In genomic region chr10:72245949-72246525, GRCh38 we compare ENCODE assay signal across 10 cellular contexts. TPM values are rescaled to one million over a fixed set of nuclear protein-coding genes. Genes with fewer than 3 reads are reported as not detected.
DNase-seq lines count a peak whose midpoint lies in the region; ATAC-seq and TF ChIP-seq lines count a peak whose summit lies in the region.
"Had no signal": no experiment of that assay in that cellular context is flagged by ENCODE, and none has a peak within 500 bp of the region (broad histone marks: within the 10 kb centered on the region; RNA-seq: fewer than 3 reads in every experiment).

No MANE protein-coding gene starts in this region.

- ATAC-seq in aorta (ENCODE audit: low FRiP score) = no peak

- H3K36me3 ChIP-seq in osteoblast (ENCODE audit: insufficient read depth, low read length) = no peaks in the 10 kb centered on the region
- H3K36me3 ChIP-seq in aorta (ENCODE audit: control insufficient read depth in 1 of 2, insufficient read depth in 2 of 2, low read length in 1 of 2) = no peaks in the 10 kb centered on the region

- H3K9me3 ChIP-seq in osteoblast (ENCODE audit: low read depth, low read length) (no peaks in the 10 kb centered on the region), aorta (ENCODE audit: control insufficient read depth, low read length) (no peaks in the 10 kb centered on the region)
- H3K9me3 ChIP-seq: Caco-2 had no signal

- intact Hi-C loops in aorta (cut with DNase I) = no loop called here

- H3K27ac ChIP-seq in coronary artery (peak overlapping the region; percentile 87 to 96), osteoblast (ENCODE audit: low read depth, low read length) (no peak overlapping the region), aorta (ENCODE audit: low read depth in 1 of 2, low read length in 2 of 2) (peak overlapping the region; percentile 48 to 69)

- TF ChIP-seq CTCF in coronary artery (IDR thresholded peaks at IDR 0.05) (no peak), osteoblast (IDR thresholded peaks at IDR 0.05; ENCODE audit: extremely low read depth, low read depth, low read length) (no peak)

- H3K79me2 ChIP-seq in osteoblast (ENCODE audit: insufficient read depth, low read length) = no peaks in the 10 kb centered on the region

- H3K4me2 ChIP-seq in osteoblast (ENCODE audit: insufficient read depth, low read length) = no peak overlapping the region

- H2AFZ ChIP-seq in osteoblast (ENCODE audit: low read length) = peak overlapping the region; percentile 21

- H3K4me3 ChIP-seq in coronary artery (no peak overlapping the region), osteoblast (ENCODE audit: insufficient read depth, low read length) (no peak overlapping the region), aorta (ENCODE audit: low read length in 2 of 2) (no peak overlapping the region)

- 3 to 8% methylated on average over 3 of the region's 3 CpGs for WGBS in aorta, 2 donors

- peak; percentile 20 for DNase-seq in stimulated activated CD4-positive, alpha-beta T cell treated with anti-CD3 and anti-CD28 coated beads, Interleukin-15, amount 100 ng/mL, for 24 hours
- no peak for DNase-seq in stimulated activated CD4-positive, alpha-beta T cell treated with anti-CD3 and anti-CD28 coated beads, Interleukin-4, amount 100 ng/mL, for 4 hours
- DNase-seq in coronary artery (ENCODE audit: low spot score) = no peak
- DNase-seq in osteoblast (ENCODE audit: insufficient read length, low spot score, missing footprints) = peak; percentile 77
- DNase-seq in aorta = peak in 1 of 2 donors; percentile 12
- no peak for DNase-seq in DMS114 treated with DMSO at 0.1 percent for 48 hours (lab: John Stamatoyannopoulos, UW; ENCODE audit: unreplicated experiment)
- no peak for DNase-seq in NCI-H128 (lab: John Stamatoyannopoulos, UW; ENCODE audit: unreplicated experiment)
- no peak for DNase-seq in kidney glomerular epithelial cell (lab: John Stamatoyannopoulos, UW)
- DNase-seq: Caco-2, NCI-H2081 had no signal

- H3K4me1 ChIP-seq in osteoblast (ENCODE audit: insufficient read depth, low read length) (peaks cover 42% of the 10 kb centered on the region), aorta (ENCODE audit: control insufficient read depth in 1 of 2, insufficient read depth in 2 of 2, low read length in 2 of 2) (peaks cover 10% of the 10 kb centered on the region in 2 donors)

- H3K27me3 ChIP-seq in osteoblast (ENCODE audit: insufficient read depth, low read length) = no peaks in the 10 kb centered on the region
- no peaks in the 10 kb centered on the region for H3K27me3 ChIP-seq in aorta (ENCODE audit: control insufficient read depth in 1 of 2, insufficient read depth in 2 of 2, low read length in 1 of 2)

- no peaks in the 10 kb centered on the region for H4K20me1 ChIP-seq in osteoblast (ENCODE audit: insufficient read depth, low read length)

RNA-seq across cellular contexts. Expression of gene DDIT4, which starts 27.7 kb away (rescaled TPM):
- total RNA-seq in osteoblast (366 and 522 TPM in 2 replicates), aorta (100 to 1,000 TPM; 104 to 126 TPM)
- polyA plus RNA-seq in aorta = 10 to 100 TPM; 55.9 to 96.5 TPM

RNA-seq across cellular contexts. Expression of gene ASCC1, which starts 30.0 kb away (rescaled TPM):
- total RNA-seq in osteoblast (40.2 and 50.1 TPM in 2 replicates), aorta (10 to 100 TPM; 23.3 to 32.3 TPM)
- polyA plus RNA-seq in aorta = 10 to 100 TPM; 19.7 to 22.3 TPM

RNA-seq across cellular contexts. Expression of gene ANAPC16, which starts 30.2 kb away (rescaled TPM):
- total RNA-seq in osteoblast = 50.7 and 58.0 TPM in 2 replicates
- total RNA-seq in aorta = 10 to 100 TPM; 70.7 to 75.7 TPM
- polyA plus RNA-seq in aorta = 100 to 1,000 TPM; 165 to 281 TPM

Comparison
In these comparisons a context has a peak if more than half of its experiments do, and no peak if none do; other contexts are left out.
1. DNase-seq: peak in stimulated activated CD4-positive, alpha-beta T cell treated with anti-CD3 and anti-CD28 coated beads, Interleukin-15, amount 100 ng/mL, for 24 hours (single experiment) and osteoblast (single experiment); none in stimulated activated CD4-positive, alpha-beta T cell treated with anti-CD3 and anti-CD28 coated beads, Interleukin-4, amount 100 ng/mL, for 4 hours (0 of 2), coronary artery (single experiment), DMS114 treated with DMSO at 0.1 percent for 48 hours (single experiment), NCI-H128 (single experiment) and kidney glomerular epithelial cell (single experiment).